38 cellular contexts compared by ENCODE assay signal in the genomic region with DNA sequence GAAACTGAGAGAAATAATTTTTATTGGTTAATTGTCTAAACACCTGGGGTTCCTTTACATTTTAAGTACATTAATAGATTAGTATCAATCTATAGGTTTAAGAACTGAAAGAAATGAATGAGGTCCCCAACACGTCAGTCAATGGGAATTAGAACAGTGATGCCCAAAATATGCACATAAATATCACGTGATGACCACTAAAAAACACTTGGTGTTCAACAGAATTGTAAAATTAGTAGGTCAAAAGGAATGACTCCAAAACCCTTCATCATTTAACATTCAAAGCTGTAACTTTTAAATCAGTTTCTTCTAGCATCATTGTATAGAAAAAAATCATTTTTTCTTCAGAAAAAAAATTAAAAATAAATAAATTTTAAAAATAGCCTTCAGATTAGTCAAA.
"Had no signal": no experiment of that assay in that cellular context is flagged by ENCODE, and none has a peak within 500 bp of the region (broad histone marks: within the 10 kb centered on the region; RNA-seq: fewer than 3 reads in every experiment).

No MANE protein-coding gene starts in this region.

- FAIRE-seq: astrocyte had no signal

- H3K9me3 Mint-ChIP-seq: activated naive CD4-positive, alpha-beta T cell treated with anti-CD3 and anti-CD28 coated beads, Interleukin-2, amount 10 ng/mL, durations not matched to agents 7 days and 5 days; activated T-helper 1 cell treated with anti-CD3 and anti-CD28 coated beads, Interleukin-12 subunit alpha, Interleukin-12 subunit beta, Interleukin-2, Interleukin-4 antibody, amounts not matched to agents 30 ng/mL and 10 ng/mL and 1 ng/mL, durations not matched to agents 14 hours and 24 hours and 36 hours; activated T-helper 17 cell treated with anti-CD3 and anti-CD28 coated beads, Interleukin-2, amount 50 U/mL, for 72 hours had no signal

- H3K4me3 Mint-ChIP-seq: activated naive CD4-positive, alpha-beta T cell treated with anti-CD3 and anti-CD28 coated beads for 36 hours; activated naive CD4-positive, alpha-beta T cell treated with anti-CD3 and anti-CD28 coated beads, Interleukin-2, amount 10 ng/mL, durations not matched to agents 7 days and 5 days; activated naive CD4-positive, alpha-beta T cell treated with anti-CD3 and anti-CD28 coated beads, Interleukin-2, amount 50 U/mL, for 24 hours; activated naive CD8-positive, alpha-beta T cell; activated naive CD8-positive, alpha-beta T cell treated with anti-CD3 and anti-CD28 coated beads for 36 hours; activated naive CD8-positive, alpha-beta T cell treated with anti-CD3 and anti-CD28 coated beads, Interleukin-2, amount 10 ng/mL, durations not matched to agents 7 days and 5 days; activated naive CD8-positive, alpha-beta T cell treated with anti-CD3 and anti-CD28 coated beads, Interleukin-2, amount 50 U/mL, for 24 hours; activated T-cell treated with anti-CD3 and anti-CD28 coated beads, Interleukin-2, amount 50 U/mL, for 24 hours; activated T-cell treated with anti-CD3 and anti-CD28 coated beads, Interleukin-2, amount 50 U/mL, for 4 hours; activated T-cell treated with anti-CD3 and anti-CD28 coated beads, Interleukin-2, amount 50 U/mL, for 72 hours; activated T-helper 1 cell treated with anti-CD3 and anti-CD28 coated beads, Interleukin-12 subunit alpha, Interleukin-12 subunit beta, Interleukin-2, Interleukin-4 antibody, amounts not matched to agents 30 ng/mL and 10 ng/mL and 1 ng/mL, durations not matched to agents 14 hours and 24 hours and 36 hours; activated T-helper 17 cell treated with anti-CD3 and anti-CD28 coated beads, Interleukin-2, amount 50 U/mL, for 72 hours; brain; central memory CD8-positive, alpha-beta T cell had no signal

- DNase-seq: activated effector memory CD4-positive, alpha-beta T cell treated with anti-CD3 and anti-CD28 coated beads, Interleukin-2, amount 50 U/mL, for 16 hours; activated effector memory CD4-positive, alpha-beta T cell treated with Interleukin-2 at 50 U/mL for 16 hours; activated gamma-delta T cell; activated gamma-delta T cell treated with Interleukin-2 at 50 U/mL for 16 hours; activated naive CD4-positive, alpha-beta T cell; activated naive CD4-positive, alpha-beta T cell treated with anti-CD3 and anti-CD28 coated beads for 36 hours; activated naive CD4-positive, alpha-beta T cell treated with anti-CD3 and anti-CD28 coated beads, Interleukin-2, amount 10 ng/mL, durations not matched to agents 7 days and 5 days; activated naive CD4-positive, alpha-beta T cell treated with anti-CD3 and anti-CD28 coated beads, Interleukin-2, amount 50 U/mL, for 16 hours; activated naive CD4-positive, alpha-beta T cell treated with Interleukin-2 at 50 U/mL for 16 hours; activated naive CD8-positive, alpha-beta T cell treated with anti-CD3 and anti-CD28 coated beads for 36 hours; activated naive CD8-positive, alpha-beta T cell treated with anti-CD3 and anti-CD28 coated beads, Interleukin-2, amount 10 ng/mL, durations not matched to agents 7 days and 5 days; activated naive CD8-positive, alpha-beta T cell treated with anti-CD3 and anti-CD28 coated beads, Interleukin-2, amount 50 U/mL, for 24 hours; activated T-cell treated with anti-CD3 and anti-CD28 coated beads, Interleukin-2, amount 50 U/mL, for 1 hour; activated T-cell treated with anti-CD3 and anti-CD28 coated beads, Interleukin-2, amount 50 U/mL, for 24 hours; activated T-cell treated with anti-CD3 and anti-CD28 coated beads, Interleukin-2, amount 50 U/mL, for 4 hours; activated T-cell treated with anti-CD3 and anti-CD28 coated beads, Interleukin-2, amount 50 U/mL, for 48 hours; activated T-cell treated with anti-CD3 and anti-CD28 coated beads, Interleukin-2, amount 50 U/mL, for 72 hours; adrenal gland; amniotic stem cell; amygdala; anterior cingulate cortex; aorta; body of pancreas; caudate nucleus; central memory CD4-positive, alpha-beta T cell; cerebellar nuclear complex had no signal

- H3K27me3 Mint-ChIP-seq: activated naive CD4-positive, alpha-beta T cell treated with anti-CD3 and anti-CD28 coated beads, Interleukin-2, amount 10 ng/mL, durations not matched to agents 7 days and 5 days; activated naive CD4-positive, alpha-beta T cell treated with anti-CD3 and anti-CD28 coated beads, Interleukin-2, amount 50 U/mL, for 24 hours; activated naive CD8-positive, alpha-beta T cell; activated naive CD8-positive, alpha-beta T cell treated with anti-CD3 and anti-CD28 coated beads, Interleukin-2, amount 10 ng/mL, durations not matched to agents 7 days and 5 days; activated naive CD8-positive, alpha-beta T cell treated with anti-CD3 and anti-CD28 coated beads, Interleukin-2, amount 50 U/mL, for 24 hours; activated T-cell treated with anti-CD3 and anti-CD28 coated beads, Interleukin-2, amount 50 U/mL, for 24 hours; activated T-helper 17 cell treated with anti-CD3 and anti-CD28 coated beads, Interleukin-2, amount 50 U/mL, for 72 hours; brain; central memory CD8-positive, alpha-beta T cell had no signal

- H3K4me1 ChIP-seq: breast epithelium had no signal

- H3K27ac Mint-ChIP-seq: activated naive CD4-positive, alpha-beta T cell treated with anti-CD3 and anti-CD28 coated beads for 36 hours; activated naive CD4-positive, alpha-beta T cell treated with anti-CD3 and anti-CD28 coated beads, Interleukin-2, amount 10 ng/mL, durations not matched to agents 7 days and 5 days; activated naive CD4-positive, alpha-beta T cell treated with anti-CD3 and anti-CD28 coated beads, Interleukin-2, amount 50 U/mL, for 24 hours; activated naive CD4-positive, alpha-beta T cell treated with anti-CD3 and anti-CD28 coated beads, Interleukin-2, amount 50 U/mL, for 72 hours; activated naive CD8-positive, alpha-beta T cell; activated naive CD8-positive, alpha-beta T cell treated with anti-CD3 and anti-CD28 coated beads for 36 hours; activated naive CD8-positive, alpha-beta T cell treated with anti-CD3 and anti-CD28 coated beads, Interleukin-2, amount 10 ng/mL, durations not matched to agents 7 days and 5 days; activated naive CD8-positive, alpha-beta T cell treated with anti-CD3 and anti-CD28 coated beads, Interleukin-2, amount 50 U/mL, for 24 hours; activated T-cell treated with anti-CD3 and anti-CD28 coated beads, Interleukin-2, amount 50 U/mL, for 24 hours; activated T-cell treated with anti-CD3 and anti-CD28 coated beads, Interleukin-2, amount 50 U/mL, for 72 hours; activated T-helper 1 cell treated with anti-CD3 and anti-CD28 coated beads, Interleukin-12 subunit alpha, Interleukin-12 subunit beta, Interleukin-2, Interleukin-4 antibody, amounts not matched to agents 30 ng/mL and 10 ng/mL and 1 ng/mL, durations not matched to agents 14 hours and 24 hours and 36 hours; activated T-helper 17 cell treated with anti-CD3 and anti-CD28 coated beads, Interleukin-2, amount 50 U/mL, for 72 hours; activated T-helper 2 cell treated with anti-CD3 and anti-CD28 coated beads, Interferon-gamma antibody, Interleukin-2, Interleukin-4, amounts not matched to agents 10 μg/mL and 5 μg/mL and 100 μg/mL, durations not matched to agents 14 hours and 24 hours and 36 hours; brain had no signal

- H3K4me1 Mint-ChIP-seq: activated naive CD4-positive, alpha-beta T cell treated with anti-CD3 and anti-CD28 coated beads, Interleukin-2, amount 10 ng/mL, durations not matched to agents 7 days and 5 days; activated naive CD4-positive, alpha-beta T cell treated with anti-CD3 and anti-CD28 coated beads, Interleukin-2, amount 50 U/mL, for 24 hours; activated naive CD8-positive, alpha-beta T cell treated with anti-CD3 and anti-CD28 coated beads for 36 hours; activated naive CD8-positive, alpha-beta T cell treated with anti-CD3 and anti-CD28 coated beads, Interleukin-2, amount 10 ng/mL, durations not matched to agents 7 days and 5 days; activated naive CD8-positive, alpha-beta T cell treated with anti-CD3 and anti-CD28 coated beads, Interleukin-2, amount 50 U/mL, for 24 hours; activated T-helper 17 cell treated with anti-CD3 and anti-CD28 coated beads, Interleukin-2, amount 50 U/mL, for 72 hours; central memory CD8-positive, alpha-beta T cell had no signal

- H3K27ac ChIP-seq: adrenal gland, ascending aorta, body of pancreas, breast epithelium, cardiac muscle cell had no signal

- ATAC-seq: activated naive CD4-positive, alpha-beta T cell treated with anti-CD3 and anti-CD28 coated beads, Interleukin-2, amount 50 U/mL, for 72 hours; activated naive CD8-positive, alpha-beta T cell treated with anti-CD3 and anti-CD28 coated beads, Interleukin-2, amount 50 U/mL, for 24 hours; activated T-cell treated with anti-CD3 and anti-CD28 coated beads, Interleukin-2, amount 50 U/mL, for 4 hours; activated T-cell treated with anti-CD3 and anti-CD28 coated beads, Interleukin-2, amount 50 U/mL, for 72 hours; activated T-helper 17 cell treated with anti-CD3 and anti-CD28 coated beads, Interleukin-2, amount 50 U/mL, for 72 hours; body of pancreas had no signal

- H3K27me3 ChIP-seq: adrenal gland, ascending aorta, body of pancreas, breast epithelium, cardiac muscle cell had no signal

- H3K4me3 ChIP-seq: adrenal gland, ascending aorta, body of pancreas, breast epithelium, cardiac muscle cell had no signal

- H3K9me3 ChIP-seq: ascending aorta, body of pancreas had no signal

- H3K36me3 Mint-ChIP-seq: activated naive CD4-positive, alpha-beta T cell treated with anti-CD3 and anti-CD28 coated beads, Interleukin-2, amount 10 ng/mL, durations not matched to agents 7 days and 5 days; activated naive CD4-positive, alpha-beta T cell treated with anti-CD3 and anti-CD28 coated beads, Interleukin-2, amount 50 U/mL, for 72 hours; activated naive CD8-positive, alpha-beta T cell; activated naive CD8-positive, alpha-beta T cell treated with anti-CD3 and anti-CD28 coated beads for 36 hours; activated naive CD8-positive, alpha-beta T cell treated with anti-CD3 and anti-CD28 coated beads, Interleukin-2, amount 10 ng/mL, durations not matched to agents 7 days and 5 days had no signal

- H3K36me3 ChIP-seq: adrenal gland, ascending aorta, breast epithelium had no signal
